8 cellular contexts compared by ENCODE assay signal in the genomic region with DNA sequence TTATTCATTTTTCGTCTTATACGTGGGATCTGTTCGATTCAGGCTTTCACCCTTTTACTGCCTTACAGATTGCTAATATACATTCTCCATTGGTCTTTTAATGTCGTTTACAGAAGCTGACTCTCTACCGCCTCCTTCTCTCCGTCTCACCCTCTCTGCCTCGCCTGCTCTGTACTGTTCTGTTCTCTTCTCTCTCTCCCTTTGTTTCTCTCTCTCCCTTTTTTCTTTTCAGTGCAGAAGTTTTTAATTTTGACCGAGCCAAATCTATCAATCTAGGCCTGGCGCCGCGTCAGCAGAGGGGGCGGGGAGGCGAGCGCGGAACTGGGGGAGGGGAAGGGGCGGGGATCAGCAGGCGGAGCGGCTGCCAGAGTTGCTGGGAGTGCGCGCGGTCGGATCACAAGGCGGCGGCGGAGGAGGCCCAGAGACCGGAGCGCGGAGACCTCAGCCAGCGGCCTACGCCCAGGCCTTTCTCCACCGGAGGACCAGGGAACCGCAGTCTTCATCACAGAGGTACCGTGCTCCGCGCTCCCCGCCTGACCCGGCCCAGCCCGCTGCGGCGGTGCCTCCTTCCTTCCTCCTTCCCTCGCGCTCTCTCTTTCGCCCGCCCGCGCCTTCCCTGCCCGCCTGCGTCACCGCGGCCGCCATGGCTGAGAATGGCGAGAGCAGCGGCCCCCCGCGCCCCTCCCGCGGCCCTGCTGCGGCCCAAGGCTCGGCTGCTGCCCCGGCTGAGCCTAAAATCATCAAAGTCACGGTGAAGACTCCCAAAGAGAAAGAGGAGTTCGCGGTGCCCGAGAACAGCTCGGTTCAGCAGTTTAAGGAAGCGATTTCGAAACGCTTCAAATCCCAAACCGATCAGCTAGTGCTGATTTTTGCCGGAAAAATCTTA. TPM values are rescaled to one million over a fixed set of nuclear protein-coding genes. Genes with fewer than 3 reads are reported as not detected.
DNase-seq lines count a peak whose midpoint lies in the region; ATAC-seq and TF ChIP-seq lines count a peak whose summit lies in the region.

A gene (plus strand): TSS at position 397 of the 886 bp plus-strand sequence. CDS start 247 bp downstream, at position 644.

- H2BK15ac ChIP-seq in mesendoderm (replicated peaks; ENCODE audit: low read depth), result no peak within 1 kb of the TSS

- H3K4me1 Mint-ChIP-seq in effector memory CD8-positive, alpha-beta T cell (ENCODE audit: low read depth in 2 of 2), result peaks cover 7 to 8% of the 10 kb centered on the region in 2 donors

- H3K9ac ChIP-seq in mesendoderm (ENCODE audit: low read length), result peak within 1 kb of the TSS; percentile 82

- peak within 1 kb of the TSS; percentile 79 for H3K4me3 ChIP-seq in mesendoderm (ENCODE audit: low read length)

- no peak within 1 kb of the TSS for H2BK5ac ChIP-seq in mesendoderm (ENCODE audit: low read length)

- no peaks in the 10 kb centered on the region for H3K79me1 ChIP-seq in mesendoderm (ENCODE audit: low read length)

- peak within 1 kb of the TSS; percentile 62 for H3K4me2 ChIP-seq in mesendoderm (ENCODE audit: low read length)

- H3K27ac ChIP-seq in C4-2B, result peak within 1 kb of the TSS; percentile 93
- H3K27ac ChIP-seq in mesendoderm (ENCODE audit: low read depth, low read length), result peak within 1 kb of the TSS; percentile 70

- no CpG with 5 or more reads among the region's 70 CpGs for WGBS in mesendoderm (ENCODE audit: extremely low coverage, insufficient coverage, low lambda C conversion rate)

- no peak within 1 kb of the TSS for H3K23ac ChIP-seq in mesendoderm (ENCODE audit: low read length)

- no peak within 1 kb of the TSS for H2AK5ac ChIP-seq in mesendoderm (ENCODE audit: low read length)

- no peaks in the 10 kb centered on the region for H3K27me3 Mint-ChIP-seq in effector memory CD8-positive, alpha-beta T cell

- H3K36me3 ChIP-seq in mesendoderm (ENCODE audit: control insufficient read depth, insufficient read depth, low read length), result no peaks in the 10 kb centered on the region

- no peaks in the 10 kb centered on the region for H3K4me1 ChIP-seq in mesendoderm (ENCODE audit: control insufficient read depth, low read depth, low read length)

- no peak within 1 kb of the TSS for H3K4ac ChIP-seq in mesendoderm (ENCODE audit: low read depth, low read length)

- DNase-seq in NOMO-1 (lab: John Stamatoyannopoulos, UW; ENCODE audit: unreplicated experiment in 2 of 2) (peak; percentile 41 to 58), mesendoderm (peak; percentile 81)
- peak; percentile 62 to 64 (median 63) for DNase-seq in effector memory CD8-positive, alpha-beta T cell
- peak; percentile 44 for DNase-seq in stimulated activated CD8-positive, alpha-beta memory T cell treated with anti-CD3 and anti-CD28 coated beads, Interleukin-15, amount 100 ng/mL, for 1 hour (ENCODE audit: low read depth)

- H3K27ac Mint-ChIP-seq in effector memory CD8-positive, alpha-beta T cell, result peak within 1 kb of the TSS; percentile 94 to 96

- TF ChIP-seq CTCF in C4-2B (conservative IDR thresholded peaks at IDR 0.05), result peak; percentile 25; the same call in 1 of the 2 replicates

- peaks cover 12% of the 10 kb centered on the region for H3K36me3 Mint-ChIP-seq in effector memory CD8-positive, alpha-beta T cell (ENCODE audit: insufficient read depth)

- no peak within 1 kb of the TSS for H4K5ac ChIP-seq in mesendoderm (ENCODE audit: low read length)

- peak; percentile 75 for ATAC-seq in GM19397 (IDR thresholded peaks at IDR 0.05; ENCODE audit: unreplicated experiment)
- ATAC-seq in HG03571 (IDR thresholded peaks at IDR 0.05; ENCODE audit: unreplicated experiment), result peak; percentile 75
- peak; percentile 82 for ATAC-seq in effector memory CD8-positive, alpha-beta T cell (replicated peaks)

- no peak within 1 kb of the TSS for H2BK120ac ChIP-seq in mesendoderm (ENCODE audit: low read depth, low read length)

- no peaks in the 10 kb centered on the region for H3K27me3 ChIP-seq in mesendoderm (ENCODE audit: insufficient read depth, low read length, poor library complexity)

- no peaks in the 10 kb centered on the region for H3K9me3 Mint-ChIP-seq in effector memory CD8-positive, alpha-beta T cell

- peaks cover 24% of the 10 kb centered on the region for H3K79me2 ChIP-seq in mesendoderm (ENCODE audit: control insufficient read depth, insufficient read depth, low read length)

- CTCF ChIA-PET in activated CD8-positive, alpha-beta memory T cell treated with anti-CD3 and anti-CD28 coated beads for 36 hours (lab: Charles Lee), result no interaction called here

- peak within 1 kb of the TSS; percentile 93 for H3K56ac ChIP-seq in mesendoderm (ENCODE audit: low read length)

- POLR2A ChIA-PET in activated CD8-positive, alpha-beta memory T cell treated with anti-CD3 and anti-CD28 coated beads for 36 hours (lab: Charles Lee), result interaction anchor here (2.5 kb wide), 1 partner anchor 165 kb away, joined by 16 read pairs; a partner anchor contains a TSS

- peak within 1 kb of the TSS; percentile 77 to 80 for H3K4me3 Mint-ChIP-seq in effector memory CD8-positive, alpha-beta T cell

- peak within 1 kb of the TSS; percentile 95 for H4K8ac ChIP-seq in mesendoderm (ENCODE audit: low read depth, low read length)

- peak within 1 kb of the TSS; percentile 39 for H3K18ac ChIP-seq in mesendoderm (ENCODE audit: low read length)

RNA-seq across cellular contexts. Expression of the gene that starts here (rescaled TPM):
- total RNA-seq in activated CD8-positive, alpha-beta memory T cell treated with anti-CD3 and anti-CD28 coated beads for 36 hours, result 10 to 100 TPM; 29.7 to 29.9 TPM
- 26.1 TPM for polyA plus RNA-seq in mesendoderm (2013, experiment 1 of 2)
- 26.1 TPM for polyA plus RNA-seq in mesendoderm (2013, experiment 2 of 2)

Comparison
In these comparisons a context has a peak if more than half of its experiments do, and no peak if none do; other contexts are left out.
1. Peak in every context shown above with its lines: DNase-seq, ATAC-seq, H3K4me3 ChIP-seq and H3K27ac ChIP-seq.